In the genomic region with DNA sequence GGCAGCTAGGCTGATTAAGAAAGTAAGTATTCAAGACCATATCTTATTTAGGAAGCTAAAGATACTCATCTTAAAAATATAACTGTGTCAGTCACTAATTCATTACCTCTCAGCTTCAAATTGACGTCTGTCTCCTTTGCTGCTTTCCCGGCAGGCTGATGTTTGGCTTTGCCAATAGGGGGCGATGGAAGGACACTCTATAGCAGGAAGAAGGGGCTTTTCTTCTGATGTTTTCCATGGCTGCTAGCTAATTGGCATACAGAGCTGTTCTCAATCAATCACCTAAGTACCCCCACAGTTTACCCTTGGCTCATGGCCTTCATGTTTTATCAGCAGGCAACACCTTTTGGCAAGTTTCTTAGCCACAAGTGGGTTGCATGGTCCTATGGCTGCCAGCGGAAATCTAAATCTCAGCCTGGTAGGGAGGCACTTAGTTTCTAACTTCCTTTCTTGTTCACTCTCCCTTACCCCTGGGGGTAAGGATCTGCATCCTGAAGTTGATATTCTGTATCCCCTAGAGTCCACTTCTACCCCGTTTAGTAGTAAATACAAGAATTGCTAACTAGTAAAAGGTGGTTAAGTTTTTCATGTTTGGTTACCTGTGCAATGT, we compare ENCODE assay signal across 9 cellular contexts. TPM values are rescaled to one million over a fixed set of nuclear protein-coding genes. Genes with fewer than 3 reads are reported as not detected.
DNase-seq lines count a peak whose midpoint lies in the region; TF ChIP-seq lines count a peak whose summit lies in the region.
"Had no signal": no experiment of that assay in that cellular context is flagged by ENCODE, and none has a peak within 500 bp of the region (broad histone marks: within the 10 kb centered on the region; RNA-seq: fewer than 3 reads in every experiment).

No MANE protein-coding gene starts in this region.

- BruUV-seq in OCI-LY7 (replicated peaks; lab: Mats Ljungman, UMichigan) = no TSS peak

- H3K9me3 Mint-ChIP-seq in nephron progenitor cell = peaks cover 7% of the 10 kb centered on the region

- DNase-seq in SHP77 (lab: John Stamatoyannopoulos, UW) = peak; percentile 35 to 38
- DNase-seq in SHP77 treated with DMSO at 0.1 percent for 48 hours (lab: John Stamatoyannopoulos, UW) = no peak
- peak; percentile 21 for DNase-seq in HPDE6-E6E7 (ENCODE audit: extremely low spot score)
- peak; percentile 70 for DNase-seq in OCI-LY7 (ENCODE audit: low spot score)
- no peak for DNase-seq in dorsolateral prefrontal cortex
- peak; percentile 56 for DNase-seq in nephron progenitor cell
- no peak for DNase-seq in NCI-H226
- DNase-seq in prostate gland (ENCODE audit: low spot score) = no peak

- H3K27me3 ChIP-seq in dorsolateral prefrontal cortex = no peaks in the 10 kb centered on the region
- no peaks in the 10 kb centered on the region for H3K27me3 ChIP-seq in prostate gland (replicated peaks; ENCODE audit: insufficient read depth)

- H3K27ac Mint-ChIP-seq in nephron progenitor cell = no peak overlapping the region
- H3K27ac Mint-ChIP-seq: activated naive CD8-positive, alpha-beta T cell had no signal

- CTCF ChIA-PET in OCI-LY7 (lab: Charles Lee; ENCODE audit: unreplicated experiment) = interaction anchor here (0.6 to 2.2 kb wide), 3 partner anchors 13 to 436 kb away, joined by 3 to 15 read pairs (median 4); no protein-coding TSS in a partner anchor

- POLR2A ChIA-PET in OCI-LY7 (lab: Charles Lee) = interaction anchor here (0.6 kb wide), 2 partner anchors 17 to 457 kb away, joined by 3 to 10 read pairs; no protein-coding TSS in a partner anchor

- H3K4me1 ChIP-seq in OCI-LY7 (ENCODE audit: insufficient read depth, low read length, poor library complexity, severe bottlenecking) (no peaks in the 10 kb centered on the region), prostate gland (replicated peaks) (no peaks in the 10 kb centered on the region)

- no peaks in the 10 kb centered on the region for H3K4me1 Mint-ChIP-seq in nephron progenitor cell

- H3K4me2 ChIP-seq in OCI-LY7 (ENCODE audit: low read length) = no peak overlapping the region

- intact Hi-C loops in OCI-LY7 (cut with micrococcal nuclease; ENCODE audit: unreplicated experiment) (loop anchor here (1.0 to 5.0 kb wide), 3 partner anchors 113 to 850 kb away; partner anchors contain the start of gene CEP70), dorsolateral prefrontal cortex (cut with DNase I) (no loop called here), prostate gland (cut with DNase I) (no loop called here)

- no peak for TF ChIP-seq POLR2A in prostate gland (IDR thresholded peaks at IDR 0.05)

- no peak overlapping the region for H3K4me3 Mint-ChIP-seq in nephron progenitor cell
- H3K4me3 Mint-ChIP-seq: activated naive CD8-positive, alpha-beta T cell had no signal

- H3K36me3 Mint-ChIP-seq in nephron progenitor cell (ENCODE audit: low read depth) = no peaks in the 10 kb centered on the region
- H3K36me3 Mint-ChIP-seq: activated naive CD8-positive, alpha-beta T cell had no signal

- no peaks in the 10 kb centered on the region for H4K20me1 ChIP-seq in OCI-LY7 (ENCODE audit: insufficient read depth, low read length)

- H3K4me3 ChIP-seq in OCI-LY7 (ENCODE audit: low read depth, low read length, poor library complexity, severe bottlenecking) = no peak overlapping the region
- H3K4me3 ChIP-seq in dorsolateral prefrontal cortex = no peak overlapping the region
- no peak overlapping the region for H3K4me3 ChIP-seq in prostate gland

- TF ChIP-seq CTCF in OCI-LY7 (conservative IDR thresholded peaks at IDR 0.05; ENCODE audit: low read length) (peak; percentile 89), dorsolateral prefrontal cortex (IDR thresholded peaks at IDR 0.05 in 54 of 56, conservative IDR thresholded peaks at IDR 0.05 in 2 of 56; ENCODE audit: low read depth in 1 of 56, partially characterized antibody in 56 of 56) (peak in 54 of 56 donors; percentile 26 to 69 (median 51)), nephron progenitor cell (IDR thresholded peaks at IDR 0.05) (peak; percentile 85), prostate gland (IDR thresholded peaks at IDR 0.05) (peak in 1 of 4 experiments; percentile 20)

- H3K9me2 ChIP-seq in OCI-LY7 (ENCODE audit: insufficient read depth, low read length) = no peaks in the 10 kb centered on the region

- WGBS in prostate gland = 57% methylated on average over 5 of the region's 5 CpGs

- H3K9me3 ChIP-seq in OCI-LY7 (ENCODE audit: low read length) (no peaks in the 10 kb centered on the region), prostate gland (no peaks in the 10 kb centered on the region)

- peaks cover 9% of the 10 kb centered on the region for H3K27me3 Mint-ChIP-seq in nephron progenitor cell (ENCODE audit: low read depth, poor library complexity)

- H3K36me3 ChIP-seq in OCI-LY7 (ENCODE audit: insufficient read depth, low read length) = no peaks in the 10 kb centered on the region
- no peaks in the 10 kb centered on the region for H3K36me3 ChIP-seq in prostate gland

- H3K27ac ChIP-seq in OCI-LY7 (ENCODE audit: low read depth, low read length, poor library complexity, severe bottlenecking) = no peak overlapping the region
- no peak overlapping the region for H3K27ac ChIP-seq in dorsolateral prefrontal cortex
- H3K27ac ChIP-seq in prostate gland = no peak overlapping the region

- no peak overlapping the region for H2AFZ ChIP-seq in OCI-LY7 (ENCODE audit: low read length)

- H3K79me2 ChIP-seq in OCI-LY7 (ENCODE audit: insufficient read depth, low read depth, low read length) = no peaks in the 10 kb centered on the region

RNA-seq across cellular contexts. Expression of gene ESYT3, which starts 45.0 kb away (rescaled TPM):
- not detected in 2 replicates for total RNA-seq in OCI-LY7 (2014; rRNA removed; shearing (Covaris generic))
- total RNA-seq in OCI-LY7 (2022) (not detected in 2 replicates), dorsolateral prefrontal cortex (10 to 100 TPM in 119 of 120 experiments, 1 to 10 TPM in 1; 9.6 to 48.4 (median 21.3) TPM), prostate gland (1 to 10 TPM; 1.1 to 3.2 TPM)

Comparison
In these comparisons a context has a peak if more than half of its experiments do, and no peak if none do; other contexts are left out.
1. DNase-seq: peak in SHP77 (2 of 2), HPDE6-E6E7 (single experiment), OCI-LY7 (single experiment) and nephron progenitor cell (single experiment); none in SHP77 treated with DMSO at 0.1 percent for 48 hours (single experiment), dorsolateral prefrontal cortex (0 of 10), NCI-H226 (single experiment) and prostate gland (single experiment).